In genomic region chr3:184769771-184770170, GRCh38 we compare ENCODE assay signal across 20 cellular contexts. TPM values are rescaled to one million over a fixed set of nuclear protein-coding genes. Genes with fewer than 3 reads are reported as not detected.
A peak's percentile ranks its signal among the peaks of the same experiment; 100 is the strongest.
DNase-seq lines count a peak whose midpoint lies in the region; ATAC-seq and TF ChIP-seq lines count a peak whose summit lies in the region.
"Had no signal": no experiment of that assay in that cellular context is flagged by ENCODE, and none has a peak within 500 bp of the region (broad histone marks: within the 10 kb centered on the region; RNA-seq: fewer than 3 reads in every experiment).

No MANE protein-coding gene starts in this region.

- H3K36me3 ChIP-seq in breast epithelium, result no peaks in the 10 kb centered on the region

- no peak for TF ChIP-seq CTCF in MCF 10A (IDR thresholded peaks at IDR 0.05; ENCODE audit: unreplicated experiment)
- no peak for TF ChIP-seq CTCF in breast epithelium (IDR thresholded peaks at IDR 0.05)
- no peak for TF ChIP-seq CTCF in nephron progenitor cell (IDR thresholded peaks at IDR 0.05)
- TF ChIP-seq CTCF in coronary artery (IDR thresholded peaks at IDR 0.05), result no peak

- H3K9me3 Mint-ChIP-seq in MCF 10A (ENCODE audit: unreplicated experiment) (no peaks in the 10 kb centered on the region), nephron progenitor cell (no peaks in the 10 kb centered on the region)
- H3K9me3 Mint-ChIP-seq: H9 had no signal

- H3K27me3 Mint-ChIP-seq in MCF 10A (ENCODE audit: insufficient read depth, unreplicated experiment), result no peaks in the 10 kb centered on the region
- H3K27me3 Mint-ChIP-seq in nephron progenitor cell (ENCODE audit: low read depth, poor library complexity), result peaks cover 16% of the 10 kb centered on the region

- H3K4me1 Mint-ChIP-seq in MCF 10A (ENCODE audit: insufficient read depth, unreplicated experiment) (peaks cover 23% of the 10 kb centered on the region), nephron progenitor cell (peaks cover 73% of the 10 kb centered on the region)

- intact Hi-C loops in MCF 10A (cut with micrococcal nuclease), result loop anchor here (10.0 kb wide), 1 partner anchor 395 kb away; the partner anchor contains the start of gene THPO
- intact Hi-C loops in breast epithelium (cut with DNase I; ENCODE audit: low total_unique reads), result no loop called here

- no peak for TF ChIP-seq POLR2A in breast epithelium (IDR thresholded peaks at IDR 0.05)

- H3K27me3 ChIP-seq in breast epithelium, result no peaks in the 10 kb centered on the region

- CTCF ChIA-PET in MCF 10A (lab: Yijun Ruan, JAX), result interaction anchor here (0.6 to 2.4 kb wide), 5 partner anchors 8 to 207 kb away, joined by 3 to 12 read pairs (median 5); no protein-coding TSS in a partner anchor

- H3K4me1 ChIP-seq in breast epithelium, result no peaks in the 10 kb centered on the region

- no peak overlapping the region for H3K4me3 ChIP-seq in breast epithelium
- H3K4me3 ChIP-seq in coronary artery, result no peak overlapping the region

- DNase-seq in MCF 10A (ENCODE audit: unreplicated experiment), result no peak
- DNase-seq in breast epithelium (ENCODE audit: low spot score in 2 of 2), result no peak
- DNase-seq in epithelial cell of prostate (ENCODE audit: low read depth, low spot score), result peak; percentile 34
- DNase-seq in nephron progenitor cell, result no peak
- no peak for DNase-seq in coronary artery (ENCODE audit: low spot score)
- DNase-seq: C1 segment of cervical spinal cord, DMS 273 treated with DMSO at 0.1 percent for 48 hours, EL, H9, NCI-H1092, NCI-H1694, NCI-H2107, NCI-H226, NCI-H69, SHP77 had no signal

- H3K9me3 ChIP-seq in breast epithelium, result no peaks in the 10 kb centered on the region

- H3K36me3 Mint-ChIP-seq in MCF 10A (ENCODE audit: insufficient read depth, unreplicated experiment), result no peaks in the 10 kb centered on the region
- H3K36me3 Mint-ChIP-seq in nephron progenitor cell (ENCODE audit: low read depth), result no peaks in the 10 kb centered on the region

- POLR2A ChIA-PET in MCF 10A (lab: Yijun Ruan, JAX), result interaction anchor here (0.6 to 7.3 kb wide), 5 partner anchors 28 to 213 kb away, joined by 3 to 183 read pairs (median 4); partner anchors contain the start of gene EPHB3

- H3K27ac Mint-ChIP-seq in MCF 10A (ENCODE audit: low read depth, unreplicated experiment), result peak overlapping the region; percentile 79
- peak overlapping the region; percentile 63 for H3K27ac Mint-ChIP-seq in nephron progenitor cell
- H3K27ac Mint-ChIP-seq: H9 had no signal

- BruUV-seq in MCF 10A (replicated peaks; lab: Mats Ljungman, UMichigan), result no TSS peak

- no peak overlapping the region for H3K27ac ChIP-seq in breast epithelium
- peak overlapping the region; percentile 30 for H3K27ac ChIP-seq in epithelial cell of prostate
- H3K27ac ChIP-seq in coronary artery, result no peak overlapping the region

- ATAC-seq in GM19023 (IDR thresholded peaks at IDR 0.05; ENCODE audit: unreplicated experiment), result no peak
- ATAC-seq in GM19324 (IDR thresholded peaks at IDR 0.05; ENCODE audit: low FRiP score, unreplicated experiment), result no peak
- no peak for ATAC-seq in HG03097 (IDR thresholded peaks at IDR 0.05; ENCODE audit: low FRiP score, unreplicated experiment)
- ATAC-seq: Panc1, SK-N-SH treated with all-trans-retinoic acid at 6 μM for 48 hours had no signal

- no peak overlapping the region for H3K4me3 Mint-ChIP-seq in MCF 10A (ENCODE audit: unreplicated experiment)
- no peak overlapping the region for H3K4me3 Mint-ChIP-seq in nephron progenitor cell
- H3K4me3 Mint-ChIP-seq: H9 had no signal

RNA-seq across cellular contexts. Expression of gene VPS8, which starts 42.2 kb away (rescaled TPM):
- 33.8 and 52.2 TPM in 2 replicates for total RNA-seq in MCF 10A (2022)
- total RNA-seq in breast epithelium, result 10 to 100 TPM; 52.2 to 86.3 (median 61.9) TPM

RNA-seq across cellular contexts. Expression of gene MAGEF1, which starts 57.9 kb away (rescaled TPM):
- total RNA-seq in MCF 10A (2022), result 34.5 and 41.2 TPM in 2 replicates
- 10 to 100 TPM; 16.5 to 40.4 (median 38.3) TPM for total RNA-seq in breast epithelium
